ENCODE assay signal across 8 cellular contexts in genomic region chr21:46226146-46226545, GRCh38. TPM values are rescaled to one million over a fixed set of nuclear protein-coding genes. Genes with fewer than 3 reads are reported as not detected.
A peak's percentile ranks its signal among the peaks of the same experiment; 100 is the strongest.
DNase-seq lines count a peak whose midpoint lies in the region; ATAC-seq and TF ChIP-seq lines count a peak whose summit lies in the region.
"Had no signal": no experiment of that assay in that cellular context is flagged by ENCODE, and none has a peak within 500 bp of the region (broad histone marks: within the 10 kb centered on the region; RNA-seq: fewer than 3 reads in every experiment).

No MANE protein-coding gene starts in this region.

- H3K27ac ChIP-seq in mammary epithelial cell (ENCODE audit: insufficient read depth, low read depth, low read length) (peak overlapping the region; percentile 87), right lobe of liver (peak overlapping the region; percentile 41 to 85 (median 79)), tibial artery (peak overlapping the region; percentile 48 to 94)

- TF ChIP-seq POLR2A in right lobe of liver (IDR thresholded peaks at IDR 0.05): no peak

- H3K27me3 Mint-ChIP-seq in IgD-negative memory B cell: no peaks in the 10 kb centered on the region

- TF ChIP-seq CTCF in mammary epithelial cell (conservative IDR thresholded peaks at IDR 0.05 in 1 of 2, IDR thresholded peaks at IDR 0.05 in 1 of 2; ENCODE audit: extremely low read depth in 1 of 2, insufficient read depth in 1 of 2, low read depth in 1 of 2, low read length in 2 of 2) (no peak), right lobe of liver (IDR thresholded peaks at IDR 0.05) (no peak), tibial artery (IDR thresholded peaks at IDR 0.05) (no peak)

- CTCF ChIA-PET in mammary epithelial cell (lab: Charles Lee; ENCODE audit: low non-redundant PET): no interaction called here

- H4K20me1 ChIP-seq in mammary epithelial cell (ENCODE audit: insufficient read depth, low read length): peaks cover 8% of the 10 kb centered on the region

- 90% methylated on average over 1 of the region's 1 CpG for WGBS in mammary epithelial cell (ENCODE audit: low coverage, missing lambda C conversion rate)
- 67% methylated on average over 1 of the region's 1 CpG for WGBS in right lobe of liver (ENCODE audit: insufficient coverage, low coverage, low lambda C conversion rate, missing lambda C conversion rate)

- H3K27me3 ChIP-seq in mammary epithelial cell (ENCODE audit: insufficient read depth, low read length) (no peaks in the 10 kb centered on the region), right lobe of liver (no peaks in the 10 kb centered on the region), tibial artery (no peaks in the 10 kb centered on the region)

- peak; percentile 33 for DNase-seq in mammary epithelial cell
- DNase-seq in right lobe of liver: peak in 1 of 3 donors; percentile 47
- peak; percentile 56 to 80 for DNase-seq in tibial artery
- no peak for DNase-seq in NCI-H2227 treated with DMSO at 0.1 percent for 48 hours (lab: John Stamatoyannopoulos, UW)
- no peak for DNase-seq in activated CD4-positive, CD25-positive, alpha-beta regulatory T cell (lab: John Stamatoyannopoulos, UW)
- DNase-seq: activated CD8-positive, alpha-beta memory T cell treated with anti-CD3 and anti-CD28 coated beads for 24 hours had no signal

- H3K4me1 Mint-ChIP-seq in IgD-negative memory B cell: peaks cover 22 to 34% (median 23%) of the 10 kb centered on the region in 3 donors

- in situ Hi-C loops in mammary epithelial cell (cut with MboI; ENCODE audit: low sequenced_read_pairs in 2 of 2): no loop called here

- dilution Hi-C loops in mammary epithelial cell (cut with HindIII; ENCODE audit: low sequenced_read_pairs): no loop called here

- peak overlapping the region; percentile 83 for H3K4me2 ChIP-seq in mammary epithelial cell (ENCODE audit: insufficient read depth, low read depth, low read length)

- H3K9me3 Mint-ChIP-seq in IgD-negative memory B cell: no peaks in the 10 kb centered on the region

- peaks cover 93% of the 10 kb centered on the region for H3K79me2 ChIP-seq in mammary epithelial cell (ENCODE audit: insufficient read depth, low read length)

- peaks cover 1% of the 10 kb centered on the region for H3K36me3 Mint-ChIP-seq in IgD-negative memory B cell

- intact Hi-C loops in mammary epithelial cell (cut with micrococcal nuclease) (loop anchor here (5.0 kb wide), 1 partner anchor 96 kb away; the partner anchor contains the start of genes C21orf58 and PCNT), right lobe of liver (cut with DNase I) (no loop called here), tibial artery (cut with DNase I; ENCODE audit: low total_unique reads) (loop anchor here (5.0 to 10.0 kb wide), 2 partner anchors 99 to 254 kb away; partner anchors contain the start of genes C21orf58 and PCNT)

- peak overlapping the region in 1 of 4 donors; percentile 62 for H3K4me3 Mint-ChIP-seq in IgD-negative memory B cell

- H3K9ac ChIP-seq in mammary epithelial cell (ENCODE audit: insufficient read depth, low read length): peak overlapping the region; percentile 84

- no peak overlapping the region for H2AFZ ChIP-seq in mammary epithelial cell (ENCODE audit: low read depth, low read length)

- H3K4me1 ChIP-seq in mammary epithelial cell (ENCODE audit: insufficient read depth, low read length) (peaks cover 25% of the 10 kb centered on the region), right lobe of liver (peaks cover 0 to 23% (median 6%) of the 10 kb centered on the region in 4 donors), tibial artery (peaks cover 0 to 39% (median 31%) of the 10 kb centered on the region in 4 donors)

- peak overlapping the region; percentile 39 to 92 (median 75) for H3K27ac Mint-ChIP-seq in IgD-negative memory B cell

- H3K4me3 ChIP-seq in mammary epithelial cell (replicated peaks in 1 of 3; ENCODE audit: insufficient read depth in 1 of 3, low read depth in 2 of 3, low read length in 3 of 3): peak overlapping the region in 2 of 3 experiments; percentile 94
- H3K4me3 ChIP-seq in right lobe of liver: peak overlapping the region in 2 of 3 donors; percentile 98
- peak overlapping the region in 1 of 2 donors; percentile 99 for H3K4me3 ChIP-seq in tibial artery

- BruUV-seq in mammary epithelial cell (replicated peaks; lab: Mats Ljungman, UMichigan): no TSS peak

- H3K9me3 ChIP-seq in mammary epithelial cell (replicated peaks; ENCODE audit: insufficient read depth, low read length) (no peaks in the 10 kb centered on the region), right lobe of liver (no peaks in the 10 kb centered on the region), tibial artery (no peaks in the 10 kb centered on the region)

- H3K36me3 ChIP-seq in mammary epithelial cell (ENCODE audit: insufficient read depth, low read length): peaks cover 14% of the 10 kb centered on the region
- peaks cover 0 to 21% (median 5%) of the 10 kb centered on the region in 4 donors for H3K36me3 ChIP-seq in right lobe of liver
- H3K36me3 ChIP-seq in tibial artery: peaks cover 10 to 29% (median 21%) of the 10 kb centered on the region in 3 donors

- peak in 3 of 4 donors; percentile 9 to 31 (median 23) for ATAC-seq in right lobe of liver
- ATAC-seq in HG02973 (IDR thresholded peaks at IDR 0.05; ENCODE audit: unreplicated experiment): no peak

RNA-seq across cellular contexts. Expression of gene LSS, which starts 2.4 kb away (rescaled TPM):
- polyA plus RNA-seq in IgD-negative memory B cell: 13.5 TPM
- total RNA-seq in mammary epithelial cell: 100 to 1,000 TPM in 1 of 2 donors, 10 to 100 TPM in 1; 69.2 to 126 TPM
- polyA plus RNA-seq in mammary epithelial cell: 114 TPM
- polyA minus RNA-seq in mammary epithelial cell: 174 TPM
- total RNA-seq in right lobe of liver: 100 to 1,000 TPM in 1 of 6 experiments, 10 to 100 TPM in 5; 37.0 to 103 (median 59.6) TPM

RNA-seq across cellular contexts. Expression of gene SPATC1L, which starts 41.9 kb away (rescaled TPM):
- polyA plus RNA-seq in IgD-negative memory B cell (15.0 TPM), mammary epithelial cell (6.2 TPM)
- total RNA-seq in mammary epithelial cell (1 to 10 TPM in 1 of 2 donors, under 1 TPM in 1; 0.26 to 5.0 TPM), right lobe of liver (1 to 10 TPM in 1 of 6 experiments, under 1 TPM in 3, not detected in 2; 0.31 to 1.7 (median 0.51) TPM)
- polyA minus RNA-seq in mammary epithelial cell: 6.0 TPM

RNA-seq across cellular contexts. Expression of gene MCM3AP, which starts 59.3 kb away (rescaled TPM):
- polyA plus RNA-seq in IgD-negative memory B cell (48.5 TPM), mammary epithelial cell (45.5 TPM)
- total RNA-seq in mammary epithelial cell (10 to 100 TPM; 57.2 to 88.8 TPM), right lobe of liver (10 to 100 TPM; 34.4 to 44.6 (median 40.7) TPM)
- polyA minus RNA-seq in mammary epithelial cell: 78.6 TPM

RNA-seq across cellular contexts. Expression of gene YBEY, which starts 60.0 kb away (rescaled TPM):
- polyA plus RNA-seq in IgD-negative memory B cell (33.8 TPM), mammary epithelial cell (10.4 TPM)
- total RNA-seq in mammary epithelial cell (10 to 100 TPM in 1 of 2 donors, 1 to 10 TPM in 1; 9.0 to 12.3 TPM), right lobe of liver (10 to 100 TPM in 2 of 6 experiments, 1 to 10 TPM in 4; 6.3 to 16.0 (median 7.3) TPM)
- polyA minus RNA-seq in mammary epithelial cell: 5.1 TPM

Comparison
In these comparisons a context has a peak if more than half of its experiments do, and no peak if none do; other contexts are left out.
1. DNase-seq: peak in mammary epithelial cell (single experiment) and tibial artery (2 of 2); none in NCI-H2227 treated with DMSO at 0.1 percent for 48 hours (single experiment) and activated CD4-positive, CD25-positive, alpha-beta regulatory T cell (0 of 4).
2. intact Hi-C loops: an anchor here in mammary epithelial cell (5.0 kb wide) and tibial artery (5.0 to 10.0 kb wide); none called in right lobe of liver.
3. Peak in every context shown above with its lines, with median percentiles within 50 percentile points of each other: H3K27ac ChIP-seq.